Comparison of ENCODE assay signal across 1 cellular context in genomic region chr6:143936986-143937765, GRCh38.
TF ChIP-seq lines count a peak whose summit lies in the region.

No MANE protein-coding gene starts in this region.

TF ChIP-seq in liver, 16 proteins besides CTCF, POLR2A, EP300 and RAD21 (continued from another document):
- no peak for TF ChIP-seq REST (IDR thresholded peaks at IDR 0.05)
- TF ChIP-seq ZBTB33 (IDR thresholded peaks at IDR 0.05) = no peak
- peak; percentile 50 to 85 for TF ChIP-seq RXRA (IDR thresholded peaks at IDR 0.05)
- TF ChIP-seq MAX (IDR thresholded peaks at IDR 0.05) = no peak
- no peak for TF ChIP-seq FOXA1 (IDR thresholded peaks at IDR 0.05)
- TF ChIP-seq ATF3 (IDR thresholded peaks at IDR 0.05) = no peak
- no peak for TF ChIP-seq FOXA2 (IDR thresholded peaks at IDR 0.05)
- TF ChIP-seq GABPA (IDR thresholded peaks at IDR 0.05 in 1 of 2, conservative IDR thresholded peaks at IDR 0.05 in 1 of 2) = no peak
- peak; percentile 31 for TF ChIP-seq HNF4G (IDR thresholded peaks at IDR 0.05)
- no peak for TF ChIP-seq TAF1 (conservative IDR thresholded peaks at IDR 0.05)
